12 cellular contexts compared by ENCODE assay signal in genomic region chr12:62372825-62373224, GRCh38.
"Had no signal": no experiment of that assay in that cellular context is flagged by ENCODE, and none has a peak within 500 bp of the region (broad histone marks: within the 10 kb centered on the region; RNA-seq: fewer than 3 reads in every experiment).

No MANE protein-coding gene starts in this region.

- ATAC-seq: activated CD4-positive, CD25-positive, alpha-beta regulatory T cell treated with anti-CD3 and anti-CD28 coated beads, Interleukin-2, amount 50 U/mL, for 24 hours; activated T-helper 17 cell treated with anti-CD3 and anti-CD28 coated beads, Interleukin-2, amount 50 U/mL, for 72 hours; foreskin keratinocyte; right lobe of liver; stimulated activated naive CD8-positive, alpha-beta T cell treated with anti-CD3 and anti-CD28 coated beads, Interleukin-15, amount 100 ng/mL, for 72 hours had no signal

- H3K36me3 ChIP-seq: right lobe of liver had no signal

- H3K9me3 ChIP-seq: right lobe of liver had no signal

- H3K27me3 ChIP-seq: foreskin keratinocyte, right lobe of liver had no signal

- H3K27ac ChIP-seq: foreskin keratinocyte, right lobe of liver had no signal

- H3K4me3 ChIP-seq: right lobe of liver had no signal

- DNase-seq: activated naive CD4-positive, alpha-beta T cell treated with Interleukin-2 at 50 U/mL for 16 hours; caudate nucleus; effector memory CD4-positive, alpha-beta T cell; foreskin keratinocyte; nephron progenitor cell; occipital lobe; right lobe of liver; stimulated activated CD4-positive, alpha-beta T cell treated with anti-CD3 and anti-CD28 coated beads, Interleukin-1b, Interleukin-23, amount 100 ng/mL, for 48 hours; stimulated activated naive CD8-positive, alpha-beta T cell treated with anti-CD3 and anti-CD28 coated beads, Interleukin-15, amount 100 ng/mL, for 72 hours had no signal

- H3K4me3 Mint-ChIP-seq: activated T-helper 17 cell treated with anti-CD3 and anti-CD28 coated beads, Interleukin-2, amount 50 U/mL, for 72 hours; nephron progenitor cell; stimulated activated naive CD8-positive, alpha-beta T cell treated with anti-CD3 and anti-CD28 coated beads, Interleukin-15, amount 100 ng/mL, for 72 hours had no signal

- H3K27me3 Mint-ChIP-seq: activated T-helper 17 cell treated with anti-CD3 and anti-CD28 coated beads, Interleukin-2, amount 50 U/mL, for 72 hours; progenitor cell of endocrine pancreas; stimulated activated naive CD8-positive, alpha-beta T cell treated with anti-CD3 and anti-CD28 coated beads, Interleukin-15, amount 100 ng/mL, for 72 hours had no signal

- H3K4me1 ChIP-seq: right lobe of liver had no signal

- H3K4me1 Mint-ChIP-seq: nephron progenitor cell had no signal

- H3K9me3 Mint-ChIP-seq: activated T-helper 17 cell treated with anti-CD3 and anti-CD28 coated beads, Interleukin-2, amount 50 U/mL, for 72 hours had no signal

- H3K27ac Mint-ChIP-seq: activated T-helper 17 cell treated with anti-CD3 and anti-CD28 coated beads, Interleukin-2, amount 50 U/mL, for 72 hours; nephron progenitor cell; progenitor cell of endocrine pancreas; stimulated activated naive CD8-positive, alpha-beta T cell treated with anti-CD3 and anti-CD28 coated beads, Interleukin-15, amount 100 ng/mL, for 72 hours had no signal
